In genomic region chr1:244948416-244948815, GRCh38 we compare ENCODE assay signal across 29 cellular contexts.
"Had no signal": no experiment of that assay in that cellular context is flagged by ENCODE, and none has a peak within 500 bp of the region (broad histone marks: within the 10 kb centered on the region; RNA-seq: fewer than 3 reads in every experiment).

No MANE protein-coding gene starts in this region.

- H3K36me3 ChIP-seq: adrenal gland, ascending aorta, brain microvascular endothelial cell, breast epithelium, cardiac muscle cell had no signal

- H3K4me3 ChIP-seq: adrenal gland, ascending aorta, body of pancreas, breast epithelium, cardiac muscle cell had no signal

- H3K27ac ChIP-seq: adrenal gland, ascending aorta, body of pancreas, brain microvascular endothelial cell, breast epithelium, cardiac muscle cell had no signal

- H3K4me1 ChIP-seq: adrenal gland, ascending aorta, breast epithelium had no signal

- DNase-seq: activated effector memory CD4-positive, alpha-beta T cell treated with anti-CD3 and anti-CD28 coated beads, Interleukin-2, amount 50 U/mL, for 16 hours; activated effector memory CD4-positive, alpha-beta T cell treated with Interleukin-2 at 50 U/mL for 16 hours; activated gamma-delta T cell; activated gamma-delta T cell treated with Interleukin-2 at 50 U/mL for 16 hours; activated naive CD4-positive, alpha-beta T cell; activated naive CD4-positive, alpha-beta T cell treated with anti-CD3 and anti-CD28 coated beads for 36 hours; activated naive CD4-positive, alpha-beta T cell treated with anti-CD3 and anti-CD28 coated beads, Interleukin-2, amount 10 ng/mL, durations not matched to agents 7 days and 5 days; activated naive CD4-positive, alpha-beta T cell treated with anti-CD3 and anti-CD28 coated beads, Interleukin-2, amount 50 U/mL, for 16 hours; activated naive CD4-positive, alpha-beta T cell treated with Interleukin-2 at 50 U/mL for 16 hours; activated naive CD8-positive, alpha-beta T cell treated with anti-CD3 and anti-CD28 coated beads for 36 hours; activated naive CD8-positive, alpha-beta T cell treated with anti-CD3 and anti-CD28 coated beads, Interleukin-2, amount 10 ng/mL, durations not matched to agents 7 days and 5 days; activated naive CD8-positive, alpha-beta T cell treated with anti-CD3 and anti-CD28 coated beads, Interleukin-2, amount 50 U/mL, for 24 hours; activated T-cell treated with anti-CD3 and anti-CD28 coated beads, Interleukin-2, amount 50 U/mL, for 24 hours; activated T-cell treated with anti-CD3 and anti-CD28 coated beads, Interleukin-2, amount 50 U/mL, for 4 hours; activated T-cell treated with anti-CD3 and anti-CD28 coated beads, Interleukin-2, amount 50 U/mL, for 48 hours; activated T-cell treated with anti-CD3 and anti-CD28 coated beads, Interleukin-2, amount 50 U/mL, for 72 hours; adrenal gland; amniotic stem cell; amygdala; anterior cingulate cortex; aorta; body of pancreas; brain microvascular endothelial cell; caudate nucleus; central memory CD4-positive, alpha-beta T cell; cerebellar nuclear complex had no signal

- H3K9me3 ChIP-seq: adrenal gland, ascending aorta, breast epithelium had no signal
